In the genomic region with DNA sequence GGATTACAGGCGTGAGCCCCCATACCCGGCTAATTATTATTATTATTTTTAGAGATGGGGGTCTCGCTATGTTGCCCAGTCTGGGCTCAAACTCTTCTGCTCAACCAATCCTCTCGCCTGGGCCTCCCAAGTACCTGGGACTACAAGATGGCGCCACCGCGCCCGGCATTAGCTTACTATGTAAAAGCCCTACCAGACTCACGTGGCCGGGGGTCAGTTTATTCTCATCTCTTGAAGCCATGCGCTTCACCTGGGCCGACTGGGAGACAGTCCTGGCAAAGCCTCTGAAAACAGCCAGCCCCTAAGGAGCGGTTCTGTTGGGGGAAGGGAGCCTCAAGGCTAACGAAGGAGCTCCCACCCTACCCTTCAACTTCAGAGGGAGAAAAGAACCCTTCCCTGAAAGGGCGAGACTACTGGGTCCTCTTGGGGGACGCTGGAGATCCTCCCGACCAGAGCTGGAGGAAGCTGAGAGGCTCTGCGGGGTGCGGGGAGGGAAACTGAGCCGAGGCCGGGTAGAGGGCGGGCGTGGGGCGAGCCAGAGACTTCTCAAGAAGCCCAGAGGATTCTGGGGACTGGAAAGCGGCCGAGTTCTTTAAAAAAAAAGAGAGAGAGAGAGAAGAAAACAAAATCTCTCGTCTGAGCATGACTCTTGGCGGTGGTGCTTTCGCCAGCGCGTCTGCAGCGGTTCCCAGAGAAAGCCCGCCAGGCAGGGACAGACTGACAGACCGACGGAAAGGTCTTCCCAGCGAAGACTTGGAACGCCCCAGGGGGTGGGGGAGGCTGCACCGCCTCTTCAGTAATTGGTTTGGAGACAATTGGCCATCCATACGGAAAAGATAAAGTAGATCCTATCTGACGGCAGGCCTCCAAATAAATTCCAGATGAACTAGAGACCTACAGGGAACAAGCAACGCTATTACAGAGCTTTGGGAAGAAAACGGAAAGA, we compare ENCODE assay signal across 1 cellular context.
TF ChIP-seq lines count a peak whose summit lies in the region.

No MANE protein-coding gene starts in this region.

TF ChIP-seq in SK-N-SH, 30 proteins besides CTCF, POLR2A, EP300 and RAD21 (continued from another document):
- TF ChIP-seq USF1 (IDR thresholded peaks at IDR 0.05; ENCODE audit: borderline replicate concordance, low read depth) = no peak
- no peak for TF ChIP-seq YY1 (IDR thresholded peaks at IDR 0.05; ENCODE audit: low read depth)
- peak; percentile 36; the same call in 1 of the 2 replicates for TF ChIP-seq RXRA (IDR thresholded peaks at IDR 0.05; ENCODE audit: borderline replicate concordance, low read depth)
- TF ChIP-seq SIN3A (IDR thresholded peaks at IDR 0.05; ENCODE audit: borderline replicate concordance, low read depth, low read length) = peak; percentile 52; the same call in 1 of the 2 replicates
- TF ChIP-seq ELF1 (IDR thresholded peaks at IDR 0.05) = no peak
- peak; percentile 59 for TF ChIP-seq TAF1 (IDR thresholded peaks at IDR 0.05; ENCODE audit: borderline replicate concordance, low read depth, low read length)
- TF ChIP-seq MEF2A (IDR thresholded peaks at IDR 0.05; ENCODE audit: borderline replicate concordance, low read depth) = no peak
- TF ChIP-seq POLR2AphosphoS5 (IDR thresholded peaks at IDR 0.05; ENCODE audit: low read depth, low read length) = peak; percentile 59
- TF ChIP-seq TCF12 (IDR thresholded peaks at IDR 0.05) = peak; percentile 94
- TF ChIP-seq FOXM1 (IDR thresholded peaks at IDR 0.05; ENCODE audit: low read depth) = no peak
- TF ChIP-seq GATA2 (CRISPR knock-in tag; IDR thresholded peaks at IDR 0.05) = peak; percentile 98
- peak; percentile 96 for TF ChIP-seq CHD2 (IDR thresholded peaks at IDR 0.05; ENCODE audit: low read length, partially characterized antibody)
- 0 out of 2 replicates have a peak, but pooled peaks have one; percentile 6 for TF ChIP-seq REST (IDR thresholded peaks at IDR 0.05; ENCODE audit: low read depth, low read length)
- no peak for TF ChIP-seq IRF3 (IDR thresholded peaks at IDR 0.05; ENCODE audit: low read depth, low read length)
- peak; percentile 74 for TF ChIP-seq FOXJ3 (CRISPR knock-in tag; IDR thresholded peaks at IDR 0.05)
- TF ChIP-seq RFX5 (IDR thresholded peaks at IDR 0.05; ENCODE audit: low read length) = no peak
- TF ChIP-seq GABPA (IDR thresholded peaks at IDR 0.05; ENCODE audit: low read depth) = no peak
